Comparison of ENCODE assay signal across 14 cellular contexts in the genomic region with DNA sequence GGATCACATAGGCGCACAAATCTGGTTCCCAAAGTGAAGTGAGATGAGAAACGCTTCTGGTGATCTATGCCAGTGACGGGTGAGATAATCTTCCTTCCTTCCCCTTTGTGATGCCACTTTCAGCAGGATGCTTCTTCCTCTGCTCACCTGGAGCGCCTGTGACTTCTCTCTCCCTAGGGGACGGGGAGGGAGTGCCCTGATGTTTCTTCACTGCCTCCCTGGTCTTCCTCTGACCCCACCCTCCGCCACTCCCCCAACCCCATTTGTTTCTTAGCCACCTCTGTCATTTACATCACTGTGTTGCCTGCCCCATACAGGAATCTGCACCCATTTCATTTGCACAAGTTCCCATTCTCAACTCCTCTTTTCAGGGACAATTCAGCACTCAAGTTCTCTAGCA.
"Had no signal": no experiment of that assay in that cellular context is flagged by ENCODE, and none has a peak within 500 bp of the region (broad histone marks: within the 10 kb centered on the region; RNA-seq: fewer than 3 reads in every experiment).

No MANE protein-coding gene starts in this region.

- H3K36me3 ChIP-seq: ascending aorta, esophagus squamous epithelium, neutrophil, spleen had no signal

- H3K27me3 ChIP-seq: ascending aorta, esophagus squamous epithelium, foreskin keratinocyte, neutrophil had no signal

- H3K9me3 ChIP-seq: ascending aorta, esophagus squamous epithelium, neutrophil, spleen had no signal

- DNase-seq: activated CD4-positive, alpha-beta memory T cell treated with anti-CD3 and anti-CD28 coated beads, Interleukin-2, amount 10 ng/mL, durations not matched to agents 7 days and 5 days; activated gamma-delta T cell treated with Interleukin-2 at 50 U/mL for 16 hours; activated naive CD8-positive, alpha-beta T cell treated with anti-CD3 and anti-CD28 coated beads for 36 hours; activated T-cell treated with anti-CD3 and anti-CD28 coated beads, Interleukin-2, amount 50 U/mL, for 72 hours; esophagus squamous epithelium; foreskin keratinocyte; midbrain; spleen; stimulated activated CD4-positive, alpha-beta T cell treated with anti-CD3 and anti-CD28 coated beads, Interleukin-1b, Interleukin-23, amount 100 ng/mL, for 48 hours; stimulated activated naive CD4-positive, alpha-beta T cell; substantia nigra; SW 1271 had no signal

- H3K4me3 ChIP-seq: esophagus squamous epithelium, spleen had no signal

- H3K4me1 ChIP-seq: spleen had no signal
